In the genomic region with DNA sequence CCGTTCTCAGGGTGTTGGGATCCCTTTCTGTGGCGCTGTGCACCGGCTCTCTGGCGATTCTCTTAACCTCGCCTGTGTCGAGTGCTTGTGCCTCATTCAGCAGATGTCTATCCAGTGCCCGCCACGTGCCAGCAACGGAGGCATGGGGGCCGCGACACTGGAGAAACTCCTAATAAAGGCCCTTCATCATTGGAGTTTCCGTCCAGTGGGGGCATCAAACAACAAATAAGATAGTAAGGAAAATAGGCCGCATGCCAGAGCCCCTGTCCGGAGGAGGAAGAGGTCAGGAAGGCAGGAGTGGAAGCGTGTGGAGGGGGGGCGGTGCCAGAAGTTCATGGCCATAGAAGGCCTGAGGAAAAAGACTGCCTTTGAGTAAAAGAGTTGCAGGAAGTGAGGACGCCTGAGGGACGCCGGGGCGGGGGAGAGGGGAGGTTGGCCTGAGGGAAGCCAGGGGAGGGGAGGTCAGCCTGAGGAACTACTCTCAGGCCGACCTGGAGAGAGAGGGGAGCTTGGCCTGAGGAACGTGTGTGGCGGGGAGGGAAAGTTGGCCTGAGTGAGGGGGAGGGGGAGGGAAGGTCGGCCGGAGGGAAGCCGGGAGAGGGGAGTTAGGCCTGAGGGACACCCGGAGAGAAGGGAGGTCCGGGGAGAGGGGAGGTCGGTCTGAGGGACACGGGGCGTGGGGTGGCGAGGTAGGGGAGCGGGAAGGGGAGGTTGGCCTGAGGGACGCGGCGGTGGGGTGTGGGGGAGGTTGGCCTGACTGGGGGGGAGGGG, we compare ENCODE assay signal across 19 cellular contexts.
A peak's percentile ranks its signal among the peaks of the same experiment; 100 is the strongest.
DNase-seq lines count a peak whose midpoint lies in the region; ATAC-seq and TF ChIP-seq lines count a peak whose summit lies in the region.
"Had no signal": no experiment of that assay in that cellular context is flagged by ENCODE, and none has a peak within 500 bp of the region (broad histone marks: within the 10 kb centered on the region; RNA-seq: fewer than 3 reads in every experiment).

No MANE protein-coding gene starts in this region.

- H3K4me1 Mint-ChIP-seq in stimulated activated naive CD8-positive, alpha-beta T cell treated with anti-CD3 and anti-CD28 coated beads, Interleukin-15, amount 100 ng/mL, for 72 hours, result no peaks in the 10 kb centered on the region
- H3K4me1 Mint-ChIP-seq in glutamatergic neuron (ENCODE audit: low read depth, unreplicated experiment), result no peaks in the 10 kb centered on the region
- H3K4me1 Mint-ChIP-seq: CD14-positive monocyte had no signal

- H2AK5ac ChIP-seq in mesendoderm (ENCODE audit: low read length), result no peak overlapping the region

- no peak overlapping the region for H3K4ac ChIP-seq in mesendoderm (ENCODE audit: low read depth, low read length)

- intact Hi-C loops in colonic mucosa (cut with DNase I), result no loop called here

- peaks cover 0 to 18% of the 10 kb centered on the region in 2 donors for H3K9me3 Mint-ChIP-seq in stimulated activated naive CD8-positive, alpha-beta T cell treated with anti-CD3 and anti-CD28 coated beads, Interleukin-15, amount 100 ng/mL, for 72 hours
- H3K9me3 Mint-ChIP-seq in glutamatergic neuron (ENCODE audit: unreplicated experiment), result peaks cover 14% of the 10 kb centered on the region

- H3K27me3 ChIP-seq in mesendoderm (ENCODE audit: insufficient read depth, low read length, poor library complexity) (no peaks in the 10 kb centered on the region), colonic mucosa (no peaks in the 10 kb centered on the region)

- H3K79me1 ChIP-seq in mesendoderm (ENCODE audit: low read length), result no peaks in the 10 kb centered on the region

- peak overlapping the region; percentile 61 for H3K56ac ChIP-seq in mesendoderm (ENCODE audit: low read length)

- no peak overlapping the region for H4K8ac ChIP-seq in mesendoderm (ENCODE audit: low read depth, low read length)

- H3K4me3 Mint-ChIP-seq in stimulated activated naive CD8-positive, alpha-beta T cell treated with anti-CD3 and anti-CD28 coated beads, Interleukin-15, amount 100 ng/mL, for 72 hours, result no peak overlapping the region
- no peak overlapping the region for H3K4me3 Mint-ChIP-seq in glutamatergic neuron (ENCODE audit: unreplicated experiment)
- H3K4me3 Mint-ChIP-seq: CD14-positive monocyte had no signal

- H4K5ac ChIP-seq in mesendoderm (ENCODE audit: low read length), result no peak overlapping the region

- H3K18ac ChIP-seq in mesendoderm (ENCODE audit: low read length), result no peak overlapping the region

- peak; percentile 70 for ATAC-seq in stimulated activated naive CD8-positive, alpha-beta T cell treated with anti-CD3 and anti-CD28 coated beads, Interleukin-15, amount 100 ng/mL, for 72 hours
- ATAC-seq in stimulated activated naive CD8-positive, alpha-beta T cell treated with anti-CD3 and anti-CD28 coated beads, Interleukin-15, Interleukin-2, amounts not matched to agents 100 U/mL and 50 U/mL, for 24 hours, result no peak
- peak; percentile 31 for ATAC-seq in esophagus mucosa

- H3K9ac ChIP-seq in mesendoderm (ENCODE audit: low read length) (peak overlapping the region; percentile 35), colonic mucosa (ENCODE audit: low read depth in 2 of 2, low read length in 2 of 2) (no peak overlapping the region)

- H3K4me2 ChIP-seq in mesendoderm (ENCODE audit: low read length), result no peak overlapping the region

- peaks cover 28% of the 10 kb centered on the region for H3K27me3 Mint-ChIP-seq in stimulated activated naive CD8-positive, alpha-beta T cell treated with anti-CD3 and anti-CD28 coated beads, Interleukin-15, amount 100 ng/mL, for 72 hours
- H3K27me3 Mint-ChIP-seq in glutamatergic neuron (ENCODE audit: unreplicated experiment), result peaks cover 12% of the 10 kb centered on the region

- H3K79me2 ChIP-seq in mesendoderm (ENCODE audit: control insufficient read depth, insufficient read depth, low read length), result no peaks in the 10 kb centered on the region

- no peak for DNase-seq in stimulated activated naive CD8-positive, alpha-beta T cell treated with anti-CD3 and anti-CD28 coated beads, Interleukin-15, amount 100 ng/mL, for 72 hours
- no peak for DNase-seq in stimulated activated naive CD8-positive, alpha-beta T cell treated with anti-CD3 and anti-CD28 coated beads, Interleukin-15, Interleukin-2, amounts not matched to agents 100 U/mL and 50 U/mL, for 24 hours
- DNase-seq in mesendoderm (peak; percentile 81), colonic mucosa (no peak), cerebellar cortex (ENCODE audit: low spot score) (no peak), glutamatergic neuron (no peak)
- DNase-seq in stimulated activated CD4-positive, alpha-beta T cell treated with anti-CD3 and anti-CD28 coated beads, Interleukin-15, amount 100 ng/mL, for 24 hours, result no peak
- DNase-seq: COR-L47; GF-D8; KBM-7; NCI-H1048; NCI-H146; NCI-H226; NCI-H526; NK-92 treated with Interleukin-12 subunit alpha and Interleukin-12 subunit beta, amount 100 ng/mL, for 24 hours; OCI-M1 had no signal

- no peaks in the 10 kb centered on the region for H3K9me3 ChIP-seq in colonic mucosa

- H3K23ac ChIP-seq in mesendoderm (ENCODE audit: low read length), result no peak overlapping the region

- no peak overlapping the region for H2BK5ac ChIP-seq in mesendoderm (ENCODE audit: low read length)

- TF ChIP-seq CTCF in colonic mucosa (IDR thresholded peaks at IDR 0.05), result no peak
- TF ChIP-seq CTCF in glutamatergic neuron (IDR thresholded peaks at IDR 0.05; ENCODE audit: partially characterized antibody, unreplicated experiment), result no peak

- H3K4me1 ChIP-seq in mesendoderm (ENCODE audit: control insufficient read depth, low read depth, low read length) (no peaks in the 10 kb centered on the region), colonic mucosa (no peaks in the 10 kb centered on the region)

- H3K4me3 ChIP-seq in mesendoderm (ENCODE audit: low read length) (no peak overlapping the region), colonic mucosa (no peak overlapping the region)

- WGBS in mesendoderm (ENCODE audit: extremely low coverage, insufficient coverage, low lambda C conversion rate), result no CpG with 5 or more reads among the region's 36 CpGs

- no peak overlapping the region for H2BK15ac ChIP-seq in mesendoderm (replicated peaks; ENCODE audit: low read depth)

- H3K36me3 ChIP-seq in mesendoderm (ENCODE audit: control insufficient read depth, insufficient read depth, low read length) (no peaks in the 10 kb centered on the region), colonic mucosa (no peaks in the 10 kb centered on the region)

- H2BK120ac ChIP-seq in mesendoderm (ENCODE audit: low read depth, low read length), result no peak overlapping the region

- H3K36me3 Mint-ChIP-seq in glutamatergic neuron (ENCODE audit: unreplicated experiment), result peaks cover 41% of the 10 kb centered on the region
- H3K36me3 Mint-ChIP-seq: CD14-positive monocyte had no signal

- H3K27ac Mint-ChIP-seq in stimulated activated naive CD8-positive, alpha-beta T cell treated with anti-CD3 and anti-CD28 coated beads, Interleukin-15, amount 100 ng/mL, for 72 hours, result no peak overlapping the region
- H3K27ac Mint-ChIP-seq in glutamatergic neuron (ENCODE audit: unreplicated experiment), result no peak overlapping the region
- H3K27ac Mint-ChIP-seq: CD14-positive monocyte had no signal

- no peak overlapping the region for H3K27ac ChIP-seq in mesendoderm (ENCODE audit: low read depth, low read length)
- no peak overlapping the region for H3K27ac ChIP-seq in colonic mucosa
- H3K27ac ChIP-seq: HL-60 had no signal
